Comparison of ENCODE assay signal across 9 cellular contexts in genomic region chr16:11093578-11094074, GRCh38.
DNase-seq lines count a peak whose midpoint lies in the region; ATAC-seq and TF ChIP-seq lines count a peak whose summit lies in the region.
"Had no signal": no experiment of that assay in that cellular context is flagged by ENCODE, and none has a peak within 500 bp of the region (broad histone marks: within the 10 kb centered on the region; RNA-seq: fewer than 3 reads in every experiment).

No MANE protein-coding gene starts in this region.

- H3K27me3 Mint-ChIP-seq in natural killer cell treated with Interleukin-12 subunit alpha and Interleukin-12 subunit beta and Interleukin-15 and Interleukin-18, amount 100 ng/mL, for 72 hours = no peaks in the 10 kb centered on the region
- no peaks in the 10 kb centered on the region for H3K27me3 Mint-ChIP-seq in natural killer cell (ENCODE audit: low read depth in 2 of 2)
- no peaks in the 10 kb centered on the region for H3K27me3 Mint-ChIP-seq in activated B cell treated with CpG ODN at 0.5 μM for 24 hours
- no peaks in the 10 kb centered on the region for H3K27me3 Mint-ChIP-seq in memory B cell

- no peaks in the 10 kb centered on the region for H3K36me3 ChIP-seq in upper lobe of right lung

- peaks cover 27% of the 10 kb centered on the region for H3K4me1 ChIP-seq in upper lobe of right lung

- peaks cover 31 to 48% of the 10 kb centered on the region in 2 donors for H3K4me1 Mint-ChIP-seq in natural killer cell treated with Interleukin-12 subunit alpha and Interleukin-12 subunit beta and Interleukin-15 and Interleukin-18, amount 100 ng/mL, for 72 hours (ENCODE audit: low read depth in 2 of 2)
- peaks cover 20% of the 10 kb centered on the region in 2 donors for H3K4me1 Mint-ChIP-seq in natural killer cell
- H3K4me1 Mint-ChIP-seq in activated B cell treated with CpG ODN at 0.5 μM for 24 hours = peaks cover 45% of the 10 kb centered on the region
- peaks cover 21% of the 10 kb centered on the region for H3K4me1 Mint-ChIP-seq in memory B cell

- H3K27ac ChIP-seq in upper lobe of right lung = no peak overlapping the region
- H3K27ac ChIP-seq: SJSA1 had no signal

- no peaks in the 10 kb centered on the region for H3K27me3 ChIP-seq in upper lobe of right lung
- H3K27me3 ChIP-seq: SJSA1 had no signal

- ATAC-seq in natural killer cell treated with Interleukin-12 subunit alpha and Interleukin-12 subunit beta and Interleukin-15 and Interleukin-18, amount 100 ng/mL, for 72 hours = peak in 1 of 2 donors; percentile 13
- no peak for ATAC-seq in natural killer cell
- ATAC-seq in activated B cell treated with CpG ODN at 0.5 μM for 24 hours (ENCODE audit: low read depth) = peak; percentile 32
- ATAC-seq in memory B cell (ENCODE audit: low read depth) = peak; percentile 46
- peak; percentile 11 for ATAC-seq in upper lobe of right lung
- ATAC-seq in HG02763 (IDR thresholded peaks at IDR 0.05; ENCODE audit: unreplicated experiment) = no peak
- no peak for ATAC-seq in HG02678 (IDR thresholded peaks at IDR 0.05; ENCODE audit: unreplicated experiment)

- H3K9me3 ChIP-seq in upper lobe of right lung = no peaks in the 10 kb centered on the region
- H3K9me3 ChIP-seq: SJSA1 had no signal

- POLR2A ChIA-PET in activated B cell treated with CpG ODN at 0.5 μM for 24 hours (lab: Charles Lee) = interaction anchor here (0.6 to 7.2 kb wide), 11 partner anchors 11 to 161 kb away, joined by 3 to 82 read pairs (median 5); partner anchors contain the start of gene SOCS1

- H3K4me3 Mint-ChIP-seq in natural killer cell treated with Interleukin-12 subunit alpha and Interleukin-12 subunit beta and Interleukin-15 and Interleukin-18, amount 100 ng/mL, for 72 hours = peak overlapping the region; percentile 9
- H3K4me3 Mint-ChIP-seq in natural killer cell (no peak overlapping the region), activated B cell treated with CpG ODN at 0.5 μM for 24 hours (peak overlapping the region; percentile 68), memory B cell (peak overlapping the region; percentile 4)

- no peaks in the 10 kb centered on the region for H3K36me3 Mint-ChIP-seq in natural killer cell treated with Interleukin-12 subunit alpha and Interleukin-12 subunit beta and Interleukin-15 and Interleukin-18, amount 100 ng/mL, for 72 hours
- H3K36me3 Mint-ChIP-seq in natural killer cell (no peaks in the 10 kb centered on the region), activated B cell treated with CpG ODN at 0.5 μM for 24 hours (ENCODE audit: low read depth) (peaks cover 29% of the 10 kb centered on the region), memory B cell (peaks cover 12% of the 10 kb centered on the region)

- peak overlapping the region; percentile 72 to 90 for H3K27ac Mint-ChIP-seq in natural killer cell treated with Interleukin-12 subunit alpha and Interleukin-12 subunit beta and Interleukin-15 and Interleukin-18, amount 100 ng/mL, for 72 hours
- H3K27ac Mint-ChIP-seq in natural killer cell = peak overlapping the region in 1 of 2 donors; percentile 28
- H3K27ac Mint-ChIP-seq in activated B cell treated with CpG ODN at 0.5 μM for 24 hours = peak overlapping the region; percentile 94
- peak overlapping the region; percentile 68 for H3K27ac Mint-ChIP-seq in memory B cell

- no peak for DNase-seq in natural killer cell treated with Interleukin-12 subunit alpha and Interleukin-12 subunit beta and Interleukin-15 and Interleukin-18, amount 100 ng/mL, for 72 hours (ENCODE audit: low spot score)
- DNase-seq in natural killer cell (no peak), activated B cell treated with CpG ODN at 0.5 μM for 24 hours (no peak), memory B cell (ENCODE audit: low spot score in 2 of 2) (no peak), upper lobe of right lung (peak; percentile 52), foreskin fibroblast (no peak)

- CTCF ChIA-PET in activated B cell treated with CpG ODN at 0.5 μM for 24 hours (lab: Charles Lee) = no interaction called here

- H3K9me3 Mint-ChIP-seq in natural killer cell treated with Interleukin-12 subunit alpha and Interleukin-12 subunit beta and Interleukin-15 and Interleukin-18, amount 100 ng/mL, for 72 hours = no peaks in the 10 kb centered on the region
- no peaks in the 10 kb centered on the region for H3K9me3 Mint-ChIP-seq in natural killer cell
- no peaks in the 10 kb centered on the region for H3K9me3 Mint-ChIP-seq in activated B cell treated with CpG ODN at 0.5 μM for 24 hours
- no peaks in the 10 kb centered on the region for H3K9me3 Mint-ChIP-seq in memory B cell

- H3K4me3 ChIP-seq in upper lobe of right lung (no peak overlapping the region), foreskin fibroblast (ENCODE audit: low read depth in 1 of 2, low read length in 2 of 2) (no peak overlapping the region)
- H3K4me3 ChIP-seq: SJSA1 had no signal

- no peak for TF ChIP-seq CTCF in natural killer cell (IDR thresholded peaks at IDR 0.05)
- no peak for TF ChIP-seq CTCF in activated B cell treated with CpG ODN at 0.5 μM for 24 hours (IDR thresholded peaks at IDR 0.05)
- TF ChIP-seq CTCF in upper lobe of right lung (IDR thresholded peaks at IDR 0.05) = no peak
- TF ChIP-seq CTCF in foreskin fibroblast (IDR thresholded peaks at IDR 0.05; ENCODE audit: low read depth, low read length) = no peak

- intact Hi-C loops in natural killer cell (cut with micrococcal nuclease) = no loop called here
- intact Hi-C loops in activated B cell treated with CpG ODN at 0.5 μM for 24 hours (cut with micrococcal nuclease) = loop anchor here (1.0 to 5.0 kb wide), 4 partner anchors 12 to 264 kb away; no protein-coding TSS in a partner anchor
- intact Hi-C loops in upper lobe of right lung (cut with DNase I) = no loop called here

Comparison
In these comparisons a context has a peak if more than half of its experiments do, and no peak if none do; other contexts are left out.
1. ATAC-seq: peak in activated B cell treated with CpG ODN at 0.5 μM for 24 hours (single experiment), memory B cell (single experiment) and upper lobe of right lung (single experiment); none in natural killer cell (0 of 3), HG02763 (single experiment) and HG02678 (single experiment).